In the genomic region with DNA sequence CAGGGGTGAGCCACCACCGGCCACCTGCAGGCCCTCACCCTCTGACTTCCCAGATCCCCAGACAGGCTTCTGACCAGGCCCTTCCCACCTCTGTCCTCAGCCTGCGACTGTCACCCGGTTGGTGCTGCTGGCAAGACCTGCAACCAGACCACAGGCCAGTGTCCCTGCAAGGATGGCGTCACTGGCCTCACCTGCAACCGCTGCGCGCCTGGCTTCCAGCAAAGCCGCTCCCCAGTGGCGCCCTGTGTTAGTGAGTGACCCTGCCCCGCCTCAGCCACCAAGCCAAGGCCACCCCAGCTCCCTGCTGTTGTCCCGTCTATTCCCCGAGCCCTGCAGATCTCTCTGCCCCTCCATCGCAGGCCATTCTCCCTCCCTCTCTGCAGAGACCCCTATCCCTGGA, we compare ENCODE assay signal across 1 cellular context.
TF ChIP-seq lines count a peak whose summit lies in the region.

No MANE protein-coding gene starts in this region.

TF ChIP-seq in HCT116, 20 proteins besides CTCF, POLR2A, EP300 and RAD21:
- TF ChIP-seq TCF7L2 (IDR thresholded peaks at IDR 0.05; ENCODE audit: borderline replicate concordance, extremely low read depth, insufficient read depth, insufficient read length) (no peak), YY1 (IDR thresholded peaks at IDR 0.05; ENCODE audit: extremely low read depth, insufficient replicate concordance, low read depth, low read length) (no peak), FOSL1 (IDR thresholded peaks at IDR 0.05; ENCODE audit: low read depth) (no peak), SP1 (IDR thresholded peaks at IDR 0.05; ENCODE audit: low read depth) (no peak), ZFX (IDR thresholded peaks at IDR 0.05) (no peak), POLR2AphosphoS5 (IDR thresholded peaks at IDR 0.05; ENCODE audit: low read depth, low read length) (no peak), SIN3A (IDR thresholded peaks at IDR 0.05; ENCODE audit: low read depth) (no peak)
- TF ChIP-seq, protein P1, sequence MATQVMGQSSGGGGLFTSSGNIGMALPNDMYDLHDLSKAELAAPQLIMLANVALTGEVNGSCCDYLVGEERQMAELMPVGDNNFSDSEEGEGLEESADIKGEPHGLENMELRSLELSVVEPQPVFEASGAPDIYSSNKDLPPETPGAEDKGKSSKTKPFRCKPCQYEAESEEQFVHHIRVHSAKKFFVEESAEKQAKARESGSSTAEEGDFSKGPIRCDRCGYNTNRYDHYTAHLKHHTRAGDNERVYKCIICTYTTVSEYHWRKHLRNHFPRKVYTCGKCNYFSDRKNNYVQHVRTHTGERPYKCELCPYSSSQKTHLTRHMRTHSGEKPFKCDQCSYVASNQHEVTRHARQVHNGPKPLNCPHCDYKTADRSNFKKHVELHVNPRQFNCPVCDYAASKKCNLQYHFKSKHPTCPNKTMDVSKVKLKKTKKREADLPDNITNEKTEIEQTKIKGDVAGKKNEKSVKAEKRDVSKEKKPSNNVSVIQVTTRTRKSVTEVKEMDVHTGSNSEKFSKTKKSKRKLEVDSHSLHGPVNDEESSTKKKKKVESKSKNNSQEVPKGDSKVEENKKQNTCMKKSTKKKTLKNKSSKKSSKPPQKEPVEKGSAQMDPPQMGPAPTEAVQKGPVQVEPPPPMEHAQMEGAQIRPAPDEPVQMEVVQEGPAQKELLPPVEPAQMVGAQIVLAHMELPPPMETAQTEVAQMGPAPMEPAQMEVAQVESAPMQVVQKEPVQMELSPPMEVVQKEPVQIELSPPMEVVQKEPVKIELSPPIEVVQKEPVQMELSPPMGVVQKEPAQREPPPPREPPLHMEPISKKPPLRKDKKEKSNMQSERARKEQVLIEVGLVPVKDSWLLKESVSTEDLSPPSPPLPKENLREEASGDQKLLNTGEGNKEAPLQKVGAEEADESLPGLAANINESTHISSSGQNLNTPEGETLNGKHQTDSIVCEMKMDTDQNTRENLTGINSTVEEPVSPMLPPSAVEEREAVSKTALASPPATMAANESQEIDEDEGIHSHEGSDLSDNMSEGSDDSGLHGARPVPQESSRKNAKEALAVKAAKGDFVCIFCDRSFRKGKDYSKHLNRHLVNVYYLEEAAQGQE (IDR thresholded peaks at IDR 0.05; ENCODE audit: low read depth), result no peak
- TF ChIP-seq, protein P2, sequence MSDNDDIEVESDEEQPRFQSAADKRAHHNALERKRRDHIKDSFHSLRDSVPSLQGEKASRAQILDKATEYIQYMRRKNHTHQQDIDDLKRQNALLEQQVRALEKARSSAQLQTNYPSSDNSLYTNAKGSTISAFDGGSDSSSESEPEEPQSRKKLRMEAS (IDR thresholded peaks at IDR 0.05), result no peak
